8 cellular contexts compared by ENCODE assay signal in the genomic region with DNA sequence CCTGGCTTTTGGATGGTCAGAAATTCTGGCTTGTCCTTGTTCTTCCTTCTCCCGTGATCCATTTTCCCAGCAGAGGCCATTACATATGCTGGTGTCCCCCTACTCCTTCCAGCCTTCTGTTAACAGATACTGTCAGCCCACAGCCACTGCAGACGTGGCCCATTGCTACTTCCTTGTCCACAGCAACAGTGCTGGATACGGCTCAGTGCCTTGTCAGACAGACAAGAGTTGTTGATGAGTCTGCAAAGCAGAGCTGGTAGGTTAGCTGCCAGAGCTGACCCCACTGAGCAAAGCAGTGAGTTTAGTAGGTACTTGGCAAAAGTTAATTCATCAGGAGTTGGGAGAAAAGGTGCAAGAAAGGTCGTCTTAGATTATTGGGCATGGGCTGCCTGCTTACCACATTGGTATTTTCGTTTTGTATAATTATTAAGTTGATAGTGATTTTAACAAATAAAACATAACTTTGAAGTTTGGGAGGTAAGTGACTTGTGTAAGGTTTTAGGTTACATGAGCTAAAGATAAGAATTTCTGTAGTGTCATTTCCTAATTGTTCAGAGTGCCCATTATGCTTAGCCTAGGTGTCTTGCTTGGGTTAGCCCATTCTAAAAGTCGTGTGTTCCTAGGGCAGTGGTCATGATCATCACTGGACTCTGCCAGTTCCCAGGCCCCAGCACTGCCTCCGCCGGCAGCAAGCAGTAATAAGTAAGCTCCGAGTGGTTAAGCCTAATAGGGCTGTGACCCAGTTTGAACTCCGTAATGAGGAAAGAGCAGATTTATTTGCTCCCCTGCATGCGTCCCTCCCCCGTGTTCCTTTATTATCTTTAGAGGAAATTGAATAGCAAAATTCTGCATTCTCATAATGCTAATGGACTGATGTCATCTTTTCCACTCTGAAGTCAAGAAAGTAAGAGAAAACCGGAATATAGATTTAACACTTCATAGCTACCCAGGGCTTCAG.
DNase-seq lines count a peak whose midpoint lies in the region; ATAC-seq lines count a peak whose summit lies in the region.

No MANE protein-coding gene starts in this region.

- intact Hi-C loops in left cardiac atrium (cut with DNase I) (loop anchor here in 1 of 2 donors (2.0 kb wide), 1 partner anchor 19 kb away; no protein-coding TSS in a partner anchor), sciatic nerve (cut with DNase I) (no loop called here)

- DNase-seq in ELR (ENCODE audit: low read depth) (peak; percentile 83), SW480 (ENCODE audit: low spot score) (peak; percentile 55), left cardiac atrium (peak; percentile 76), sciatic nerve (ENCODE audit: low spot score) (no peak)
- DNase-seq in activated T-cell treated with anti-CD3 and anti-CD28 coated beads, Interleukin-2, amount 50 U/mL, for 1 hour = no peak

- ATAC-seq in left cardiac atrium (peak; percentile 83 to 84), sciatic nerve (peak; percentile 87), GM19035 (IDR thresholded peaks at IDR 0.05; ENCODE audit: unreplicated experiment) (no peak), HG03378 (IDR thresholded peaks at IDR 0.05; ENCODE audit: unreplicated experiment) (no peak), HG03457 (IDR thresholded peaks at IDR 0.05; ENCODE audit: unreplicated experiment) (no peak)

Comparison
In these comparisons a context has a peak if more than half of its experiments do, and no peak if none do; other contexts are left out.
1. DNase-seq: peak in ELR (single experiment), SW480 (single experiment) and left cardiac atrium (single experiment); none in sciatic nerve (single experiment) and activated T-cell treated with anti-CD3 and anti-CD28 coated beads, Interleukin-2, amount 50 U/mL, for 1 hour (single experiment).
2. ATAC-seq: peak in left cardiac atrium (2 of 2) and sciatic nerve (single experiment); none in GM19035 (single experiment), HG03378 (single experiment) and HG03457 (single experiment).